19 cellular contexts compared by ENCODE assay signal in genomic region chr12:27293463-27293862, GRCh38. TPM values are rescaled to one million over a fixed set of nuclear protein-coding genes. Genes with fewer than 3 reads are reported as not detected.
DNase-seq lines count a peak whose midpoint lies in the region; TF ChIP-seq lines count a peak whose summit lies in the region.
"Had no signal": no experiment of that assay in that cellular context is flagged by ENCODE, and none has a peak within 500 bp of the region (broad histone marks: within the 10 kb centered on the region; RNA-seq: fewer than 3 reads in every experiment).

No MANE protein-coding gene starts in this region.

- TF ChIP-seq EP300 in suprapubic skin (IDR thresholded peaks at IDR 0.05): no peak

- TF ChIP-seq CTCF in AG10803 (conservative IDR thresholded peaks at IDR 0.05; ENCODE audit: low read length) (no peak), fibroblast of pulmonary artery (IDR thresholded peaks at IDR 0.05; ENCODE audit: low read length, missing control alignments) (no peak), suprapubic skin (IDR thresholded peaks at IDR 0.05) (no peak)

- DNase-seq in AG10803 (ENCODE audit: low read depth) (peak; percentile 17), amniotic epithelial cell (ENCODE audit: low read depth) (peak; percentile 63), fibroblast of pulmonary artery (ENCODE audit: low read depth) (peak; percentile 36), pons (ENCODE audit: low spot score) (peak; percentile 22), iPS-NIHi11 (ENCODE audit: low spot score) (no peak), GM19238 (ENCODE audit: insufficient read length, low spot score) (no peak), suprapubic skin (ENCODE audit: low spot score in 2 of 2) (no peak)
- no peak for DNase-seq in activated CD4-positive, alpha-beta T cell treated with anti-CD3 and anti-CD28 coated beads, Interleukin-2, amount 10 ng/mL, durations not matched to agents 24 days and 14 days
- DNase-seq: CD8-positive, alpha-beta memory T cell; cerebellar nuclear complex; GF-D8; H7; Karpas-422; NCI-H1694; NCI-H524; OCI-M1; stimulated activated CD4-positive, alpha-beta T cell treated with anti-CD3 and anti-CD28 coated beads, Interleukin-4, amount 100 ng/mL, for 24 hours; WERI-Rb-1 had no signal

- H3K27ac ChIP-seq in suprapubic skin: no peak overlapping the region
- H3K27ac ChIP-seq: A549, WERI-Rb-1 had no signal

- no peak overlapping the region for H3K27ac Mint-ChIP-seq in activated CD4-positive, alpha-beta T cell treated with anti-CD3 and anti-CD28 coated beads, Interleukin-2, amount 10 ng/mL, durations not matched to agents 24 days and 14 days

- no peak overlapping the region for H3K4me3 Mint-ChIP-seq in activated CD4-positive, alpha-beta T cell treated with anti-CD3 and anti-CD28 coated beads, Interleukin-2, amount 10 ng/mL, durations not matched to agents 24 days and 14 days
- H3K4me3 Mint-ChIP-seq: CD8-positive, alpha-beta memory T cell had no signal

- peaks cover 7% of the 10 kb centered on the region for H3K36me3 ChIP-seq in suprapubic skin
- H3K36me3 ChIP-seq: WERI-Rb-1 had no signal

- 28% methylated on average over 3 of the region's 3 CpGs for WGBS in suprapubic skin

- H3K36me3 Mint-ChIP-seq in activated CD4-positive, alpha-beta T cell treated with anti-CD3 and anti-CD28 coated beads, Interleukin-2, amount 10 ng/mL, durations not matched to agents 24 days and 14 days (ENCODE audit: low read depth): peaks cover 8% of the 10 kb centered on the region

- no peak for TF ChIP-seq POLR2A in suprapubic skin (IDR thresholded peaks at IDR 0.05)

- H3K9me3 ChIP-seq in suprapubic skin: no peaks in the 10 kb centered on the region
- H3K9me3 ChIP-seq: A549 had no signal

- H3K9me3 Mint-ChIP-seq in activated CD4-positive, alpha-beta T cell treated with anti-CD3 and anti-CD28 coated beads, Interleukin-2, amount 10 ng/mL, durations not matched to agents 24 days and 14 days: no peaks in the 10 kb centered on the region
- H3K9me3 Mint-ChIP-seq: CD8-positive, alpha-beta memory T cell had no signal

- H3K4me1 ChIP-seq in suprapubic skin: peaks cover 8% of the 10 kb centered on the region
- H3K4me1 ChIP-seq: A549 had no signal

- no peaks in the 10 kb centered on the region for H3K27me3 Mint-ChIP-seq in activated CD4-positive, alpha-beta T cell treated with anti-CD3 and anti-CD28 coated beads, Interleukin-2, amount 10 ng/mL, durations not matched to agents 24 days and 14 days

- intact Hi-C loops in activated CD4-positive, alpha-beta T cell treated with anti-CD3 and anti-CD28 coated beads, Interleukin-2, amount 10 ng/mL, durations not matched to agents 24 days and 14 days (cut with micrococcal nuclease): no loop called here

- H3K27me3 ChIP-seq in suprapubic skin: no peaks in the 10 kb centered on the region

- peaks cover 8% of the 10 kb centered on the region for H3K4me1 Mint-ChIP-seq in activated CD4-positive, alpha-beta T cell treated with anti-CD3 and anti-CD28 coated beads, Interleukin-2, amount 10 ng/mL, durations not matched to agents 24 days and 14 days

- H3K4me3 ChIP-seq in AG10803 (ENCODE audit: low read length) (no peak overlapping the region), fibroblast of pulmonary artery (replicated peaks; ENCODE audit: low read depth, low read length) (no peak overlapping the region), suprapubic skin (no peak overlapping the region)
- H3K4me3 ChIP-seq: A549 had no signal

RNA-seq across cellular contexts. Expression of gene BMAL2, which starts 39.2 kb away (rescaled TPM):
- total RNA-seq in activated CD4-positive, alpha-beta T cell treated with anti-CD3 and anti-CD28 coated beads, Interleukin-2, amount 10 ng/mL, durations not matched to agents 24 days and 14 days: 55.9 and 58.8 TPM in 2 replicates
- 10 to 100 TPM in 2 of 4 donors, 1 to 10 TPM in 2; 7.6 to 16.6 (median 10.5) TPM for total RNA-seq in suprapubic skin

RNA-seq across cellular contexts. Expression of gene STK38L, which starts 49.4 kb away (rescaled TPM):
- total RNA-seq in activated CD4-positive, alpha-beta T cell treated with anti-CD3 and anti-CD28 coated beads, Interleukin-2, amount 10 ng/mL, durations not matched to agents 24 days and 14 days: 22.8 and 23.0 TPM in 2 replicates
- total RNA-seq in suprapubic skin: 10 to 100 TPM; 16.5 to 28.7 (median 19.6) TPM

Comparison
In these comparisons a context has a peak if more than half of its experiments do, and no peak if none do; other contexts are left out.
1. DNase-seq: peak in AG10803 (single experiment), amniotic epithelial cell (single experiment), fibroblast of pulmonary artery (single experiment) and pons (single experiment); none in activated CD4-positive, alpha-beta T cell treated with anti-CD3 and anti-CD28 coated beads, Interleukin-2, amount 10 ng/mL, durations not matched to agents 24 days and 14 days (single experiment), iPS-NIHi11 (single experiment), GM19238 (single experiment) and suprapubic skin (0 of 2).